ENCODE assay signal across 8 cellular contexts in the genomic region with DNA sequence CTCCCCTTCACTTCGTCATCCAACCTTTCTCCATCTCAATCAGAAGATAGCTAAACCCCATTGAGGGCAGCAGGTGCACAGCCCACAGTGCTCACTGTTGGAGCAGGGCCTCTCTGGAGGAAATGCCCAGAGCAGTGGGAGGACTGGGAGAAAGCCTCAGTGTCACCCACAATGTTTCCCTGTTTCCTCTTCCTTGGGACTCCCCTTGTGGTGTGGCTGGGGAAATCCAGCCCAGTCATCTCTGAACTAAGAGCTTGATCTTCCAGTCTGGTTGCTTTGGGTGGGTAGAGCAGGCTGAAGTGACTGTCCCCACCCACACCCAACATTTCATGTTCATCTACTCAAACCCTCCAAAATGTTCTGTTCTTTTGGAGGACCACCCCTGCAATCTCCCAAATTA. TPM values are rescaled to one million over a fixed set of nuclear protein-coding genes. Genes with fewer than 3 reads are reported as not detected.
DNase-seq lines count a peak whose midpoint lies in the region; ATAC-seq and TF ChIP-seq lines count a peak whose summit lies in the region.

No MANE protein-coding gene starts in this region.

- no peak overlapping the region for H3K27ac ChIP-seq in right atrium auricular region

- H3K36me3 Mint-ChIP-seq in activated T-helper 17 cell treated with anti-CD3 and anti-CD28 coated beads, Interleukin-2, amount 50 U/mL, for 72 hours (ENCODE audit: low read depth), result peaks cover 5% of the 10 kb centered on the region

- no peaks in the 10 kb centered on the region for H3K9me3 ChIP-seq in right atrium auricular region
- H3K9me3 ChIP-seq in HAP-1, result no peaks in the 10 kb centered on the region

- H3K4me3 ChIP-seq in right atrium auricular region (no peak overlapping the region), H7 (ENCODE audit: insufficient read depth, low read depth, low read length) (no peak overlapping the region), HAP-1 (no peak overlapping the region)

- H3K4me3 Mint-ChIP-seq in activated T-helper 17 cell treated with anti-CD3 and anti-CD28 coated beads, Interleukin-2, amount 50 U/mL, for 72 hours, result peak overlapping the region; percentile 49

- no peaks in the 10 kb centered on the region for H3K9me3 Mint-ChIP-seq in activated T-helper 17 cell treated with anti-CD3 and anti-CD28 coated beads, Interleukin-2, amount 50 U/mL, for 72 hours

- peaks cover 26% of the 10 kb centered on the region for H3K4me1 Mint-ChIP-seq in activated T-helper 17 cell treated with anti-CD3 and anti-CD28 coated beads, Interleukin-2, amount 50 U/mL, for 72 hours

- in situ Hi-C loops in HAP-1 (cut with MboI; ENCODE audit: low sequenced_read_pairs), result no loop called here

- H3K36me3 ChIP-seq in right atrium auricular region (no peaks in the 10 kb centered on the region), H7 (replicated peaks; ENCODE audit: control insufficient read depth, insufficient read depth, low read length) (no peaks in the 10 kb centered on the region), HAP-1 (replicated peaks) (no peaks in the 10 kb centered on the region)

- TF ChIP-seq CTCF in right atrium auricular region (IDR thresholded peaks at IDR 0.05), result no peak

- peaks cover 0 to 8% of the 10 kb centered on the region in 2 donors for H3K4me1 ChIP-seq in right atrium auricular region
- H3K4me1 ChIP-seq in HAP-1, result peaks cover 6% of the 10 kb centered on the region; the same call in 1 of the 2 replicates

- ATAC-seq in GM19438 (IDR thresholded peaks at IDR 0.05; ENCODE audit: low read depth, unreplicated experiment), result peak; percentile 51
- peak; percentile 36 for ATAC-seq in HG03159 (IDR thresholded peaks at IDR 0.05; ENCODE audit: unreplicated experiment)
- peak; percentile 82 for ATAC-seq in activated T-helper 17 cell treated with anti-CD3 and anti-CD28 coated beads, Interleukin-2, amount 50 U/mL, for 72 hours (replicated peaks)

- H3K27me3 ChIP-seq in right atrium auricular region (no peaks in the 10 kb centered on the region), H7 (ENCODE audit: control insufficient read depth, insufficient read depth, low read length) (no peaks in the 10 kb centered on the region), HAP-1 (ENCODE audit: low read depth) (peaks cover 2% of the 10 kb centered on the region; the same call in 1 of the 2 replicates)

- H3K27ac Mint-ChIP-seq in activated T-helper 17 cell treated with anti-CD3 and anti-CD28 coated beads, Interleukin-2, amount 50 U/mL, for 72 hours, result peak overlapping the region; percentile 82

- no peaks in the 10 kb centered on the region for H3K27me3 Mint-ChIP-seq in activated T-helper 17 cell treated with anti-CD3 and anti-CD28 coated beads, Interleukin-2, amount 50 U/mL, for 72 hours

- peak; percentile 5 to 22 for DNase-seq in stimulated activated CD8-positive, alpha-beta memory T cell treated with anti-CD3 and anti-CD28 coated beads, Interleukin-15, amount 100 ng/mL, for 4 hours (ENCODE audit: low read depth in 2 of 2)
- DNase-seq in epidermal melanocyte (ENCODE audit: insufficient read length, low spot score) (no peak), right atrium auricular region (ENCODE audit: low spot score) (no peak), H7 (no peak), HAP-1 (ENCODE audit: low spot score in 2 of 2) (no peak)

RNA-seq across cellular contexts. Expression of a gene that starts 29.8 kb away (rescaled TPM):
- 10 to 100 TPM; 78.2 to 89.2 TPM for total RNA-seq in activated T-helper 17 cell treated with anti-CD3 and anti-CD28 coated beads, Interleukin-2, amount 50 U/mL, for 72 hours
- total RNA-seq in right atrium auricular region, result 1 to 10 TPM; 8.2 to 8.3 TPM
- 20.0 and 29.2 TPM in 2 replicates for total RNA-seq in H7 (2014; rRNA removed; shearing (Covaris generic))

Comparison
In these comparisons a context has a peak if more than half of its experiments do, and no peak if none do; other contexts are left out.
1. DNase-seq: peak in stimulated activated CD8-positive, alpha-beta memory T cell treated with anti-CD3 and anti-CD28 coated beads, Interleukin-15, amount 100 ng/mL, for 4 hours (2 of 2); none in epidermal melanocyte (single experiment), right atrium auricular region (single experiment), H7 (single experiment) and HAP-1 (0 of 2).
2. Peak in every context shown above with its lines, with median percentiles within 50 percentile points of each other: ATAC-seq.